10 cellular contexts compared by ENCODE assay signal in genomic region chr21:31397515-31397926, GRCh38. TPM values are rescaled to one million over a fixed set of nuclear protein-coding genes. Genes with fewer than 3 reads are reported as not detected.
A peak's percentile ranks its signal among the peaks of the same experiment; 100 is the strongest.
DNase-seq lines count a peak whose midpoint lies in the region; ATAC-seq and TF ChIP-seq lines count a peak whose summit lies in the region.
"Had no signal": no experiment of that assay in that cellular context is flagged by ENCODE, and none has a peak within 500 bp of the region (broad histone marks: within the 10 kb centered on the region; RNA-seq: fewer than 3 reads in every experiment).

No MANE protein-coding gene starts in this region.

- no peak for ATAC-seq in activated naive CD8-positive, alpha-beta T cell treated with anti-CD3 and anti-CD28 coated beads, Interleukin-2, amount 10 ng/mL, durations not matched to agents 7 days and 5 days (ENCODE audit: low read depth)
- no peak for ATAC-seq in stimulated activated naive CD8-positive, alpha-beta T cell treated with anti-CD3 and anti-CD28 coated beads, Interleukin-15, amount 100 ng/mL, for 72 hours
- no peak for ATAC-seq in GM19351 (IDR thresholded peaks at IDR 0.05; ENCODE audit: unreplicated experiment)

- H3K9me3 ChIP-seq in thymus (ENCODE audit: control insufficient read depth): no peaks in the 10 kb centered on the region

- H3K4me1 ChIP-seq in thymus (ENCODE audit: control insufficient read depth, insufficient read depth, low read length): peaks cover 41% of the 10 kb centered on the region

- H3K9me3 Mint-ChIP-seq in activated naive CD8-positive, alpha-beta T cell treated with anti-CD3 and anti-CD28 coated beads, Interleukin-2, amount 10 ng/mL, durations not matched to agents 7 days and 5 days: no peaks in the 10 kb centered on the region
- H3K9me3 Mint-ChIP-seq in activated naive CD8-positive, alpha-beta T cell treated with anti-CD3 and anti-CD28 coated beads for 36 hours: peaks cover 1% of the 10 kb centered on the region
- no peaks in the 10 kb centered on the region for H3K9me3 Mint-ChIP-seq in stimulated activated naive CD8-positive, alpha-beta T cell treated with anti-CD3 and anti-CD28 coated beads, Interleukin-15, amount 100 ng/mL, for 72 hours
- H3K9me3 Mint-ChIP-seq: activated B cell treated with CpG ODN at 0.5 μM for 24 hours; activated naive CD4-positive, alpha-beta T cell treated with anti-CD3 and anti-CD28 coated beads for 36 hours had no signal

- H3K4me3 ChIP-seq in fibroblast of the aortic adventitia (ENCODE audit: low read depth, low read length) (no peak overlapping the region), thymus (ENCODE audit: low read length) (peak overlapping the region; percentile 38)

- no peak for DNase-seq in activated naive CD8-positive, alpha-beta T cell treated with anti-CD3 and anti-CD28 coated beads, Interleukin-2, amount 10 ng/mL, durations not matched to agents 7 days and 5 days
- no peak for DNase-seq in activated naive CD8-positive, alpha-beta T cell treated with anti-CD3 and anti-CD28 coated beads for 36 hours
- DNase-seq in NCI-H526 treated with DMSO at 0.1 percent for 48 hours (lab: John Stamatoyannopoulos, UW) (peak; percentile 77), fibroblast of the aortic adventitia (ENCODE audit: low read depth) (peak; percentile 13)
- DNase-seq in activated T-cell treated with anti-CD3 and anti-CD28 coated beads, Interleukin-2, amount 50 U/mL, for 1 hour: no peak
- no peak for DNase-seq in stimulated activated naive CD8-positive, alpha-beta T cell treated with anti-CD3 and anti-CD28 coated beads, Interleukin-15, amount 100 ng/mL, for 72 hours
- DNase-seq: activated B cell treated with CpG ODN at 0.5 μM for 24 hours had no signal

- 32% methylated on average over 5 of the region's 5 CpGs for WGBS in thymus

- POLR2A ChIA-PET in activated naive CD8-positive, alpha-beta T cell treated with anti-CD3 and anti-CD28 coated beads, Interleukin-2, amount 10 ng/mL, durations not matched to agents 7 days and 5 days (lab: Charles Lee): interaction anchor here (1.0 to 1.6 kb wide), 5 partner anchors 14 to 159 kb away, joined by 3 to 15 read pairs (median 3); no protein-coding TSS in a partner anchor

- no peaks in the 10 kb centered on the region for H3K27me3 ChIP-seq in thymus (ENCODE audit: control insufficient read depth, insufficient read depth)

- H3K4me1 Mint-ChIP-seq in activated naive CD8-positive, alpha-beta T cell treated with anti-CD3 and anti-CD28 coated beads, Interleukin-2, amount 10 ng/mL, durations not matched to agents 7 days and 5 days: peaks cover 46% of the 10 kb centered on the region
- peaks cover 45% of the 10 kb centered on the region for H3K4me1 Mint-ChIP-seq in activated naive CD8-positive, alpha-beta T cell treated with anti-CD3 and anti-CD28 coated beads for 36 hours
- peaks cover 59% of the 10 kb centered on the region for H3K4me1 Mint-ChIP-seq in stimulated activated naive CD8-positive, alpha-beta T cell treated with anti-CD3 and anti-CD28 coated beads, Interleukin-15, amount 100 ng/mL, for 72 hours
- H3K4me1 Mint-ChIP-seq: activated B cell treated with CpG ODN at 0.5 μM for 24 hours had no signal

- TF ChIP-seq CTCF in fibroblast of the aortic adventitia (IDR thresholded peaks at IDR 0.05; ENCODE audit: insufficient read depth, low read length): no peak

- H3K36me3 ChIP-seq in thymus (ENCODE audit: control insufficient read depth, insufficient read depth): no peaks in the 10 kb centered on the region

- H3K4me3 Mint-ChIP-seq in activated naive CD8-positive, alpha-beta T cell treated with anti-CD3 and anti-CD28 coated beads, Interleukin-2, amount 10 ng/mL, durations not matched to agents 7 days and 5 days: peak overlapping the region; percentile 55
- H3K4me3 Mint-ChIP-seq in activated naive CD8-positive, alpha-beta T cell treated with anti-CD3 and anti-CD28 coated beads for 36 hours: no peak overlapping the region
- H3K4me3 Mint-ChIP-seq in stimulated activated naive CD8-positive, alpha-beta T cell treated with anti-CD3 and anti-CD28 coated beads, Interleukin-15, amount 100 ng/mL, for 72 hours: no peak overlapping the region
- H3K4me3 Mint-ChIP-seq: activated B cell treated with CpG ODN at 0.5 μM for 24 hours; activated naive CD4-positive, alpha-beta T cell treated with anti-CD3 and anti-CD28 coated beads for 36 hours had no signal

- H3K27me3 Mint-ChIP-seq in activated naive CD8-positive, alpha-beta T cell treated with anti-CD3 and anti-CD28 coated beads, Interleukin-2, amount 10 ng/mL, durations not matched to agents 7 days and 5 days: peaks cover 3% of the 10 kb centered on the region
- H3K27me3 Mint-ChIP-seq in activated naive CD8-positive, alpha-beta T cell treated with anti-CD3 and anti-CD28 coated beads for 36 hours: no peaks in the 10 kb centered on the region
- no peaks in the 10 kb centered on the region for H3K27me3 Mint-ChIP-seq in stimulated activated naive CD8-positive, alpha-beta T cell treated with anti-CD3 and anti-CD28 coated beads, Interleukin-15, amount 100 ng/mL, for 72 hours
- H3K27me3 Mint-ChIP-seq: activated B cell treated with CpG ODN at 0.5 μM for 24 hours had no signal

- peaks cover 3% of the 10 kb centered on the region for H3K36me3 Mint-ChIP-seq in activated naive CD8-positive, alpha-beta T cell treated with anti-CD3 and anti-CD28 coated beads, Interleukin-2, amount 10 ng/mL, durations not matched to agents 7 days and 5 days
- no peaks in the 10 kb centered on the region for H3K36me3 Mint-ChIP-seq in activated naive CD8-positive, alpha-beta T cell treated with anti-CD3 and anti-CD28 coated beads for 36 hours

- no peak overlapping the region for H3K27ac Mint-ChIP-seq in activated naive CD8-positive, alpha-beta T cell treated with anti-CD3 and anti-CD28 coated beads, Interleukin-2, amount 10 ng/mL, durations not matched to agents 7 days and 5 days
- H3K27ac Mint-ChIP-seq in activated naive CD8-positive, alpha-beta T cell treated with anti-CD3 and anti-CD28 coated beads for 36 hours: no peak overlapping the region
- H3K27ac Mint-ChIP-seq in stimulated activated naive CD8-positive, alpha-beta T cell treated with anti-CD3 and anti-CD28 coated beads, Interleukin-15, amount 100 ng/mL, for 72 hours: no peak overlapping the region
- H3K27ac Mint-ChIP-seq: activated B cell treated with CpG ODN at 0.5 μM for 24 hours; activated naive CD4-positive, alpha-beta T cell treated with anti-CD3 and anti-CD28 coated beads for 36 hours had no signal

- peak overlapping the region; percentile 93 for H3K27ac ChIP-seq in thymus (ENCODE audit: low read depth)

RNA-seq across cellular contexts. Expression of gene TIAM1, which starts 53.5 kb away (rescaled TPM):
- 10 to 100 TPM; 21.8 to 23.7 TPM for total RNA-seq in activated naive CD8-positive, alpha-beta T cell treated with anti-CD3 and anti-CD28 coated beads, Interleukin-2, amount 10 ng/mL, durations not matched to agents 7 days and 5 days
- 10 to 100 TPM; 28.2 to 29.3 TPM for total RNA-seq in activated naive CD8-positive, alpha-beta T cell treated with anti-CD3 and anti-CD28 coated beads for 36 hours
- 7.8 and 15.1 TPM in 2 replicates for total RNA-seq in fibroblast of the aortic adventitia (ENCODE audit: low replicate concordance)
- 25.8 TPM for polyA plus RNA-seq in thymus

Comparison
In these comparisons a context has a peak if more than half of its experiments do, and no peak if none do; other contexts are left out.
1. DNase-seq: peak in NCI-H526 treated with DMSO at 0.1 percent for 48 hours (single experiment) and fibroblast of the aortic adventitia (single experiment); none in activated naive CD8-positive, alpha-beta T cell treated with anti-CD3 and anti-CD28 coated beads, Interleukin-2, amount 10 ng/mL, durations not matched to agents 7 days and 5 days (single experiment), activated naive CD8-positive, alpha-beta T cell treated with anti-CD3 and anti-CD28 coated beads for 36 hours (single experiment), activated T-cell treated with anti-CD3 and anti-CD28 coated beads, Interleukin-2, amount 50 U/mL, for 1 hour (single experiment) and stimulated activated naive CD8-positive, alpha-beta T cell treated with anti-CD3 and anti-CD28 coated beads, Interleukin-15, amount 100 ng/mL, for 72 hours (0 of 2).